Comparison of ENCODE assay signal across 21 cellular contexts in genomic region chrX:153339662-153340061, GRCh38. TPM values are rescaled to one million over a fixed set of nuclear protein-coding genes. Genes with fewer than 3 reads are reported as not detected.
"Had no signal": no experiment of that assay in that cellular context is flagged by ENCODE, and none has a peak within 500 bp of the region (broad histone marks: within the 10 kb centered on the region; RNA-seq: fewer than 3 reads in every experiment).

No MANE protein-coding gene starts in this region.

- ATAC-seq: activated CD4-positive, alpha-beta T cell treated with anti-CD3 and anti-CD28 coated beads for 36 hours; activated T-cell treated with anti-CD3 and anti-CD28 coated beads, Interleukin-2, amount 50 U/mL, for 4 hours; body of pancreas had no signal

- H3K27me3 Mint-ChIP-seq: activated CD4-positive, alpha-beta T cell treated with anti-CD3 and anti-CD28 coated beads for 36 hours had no signal

- DNase-seq: activated CD4-positive, alpha-beta T cell treated with anti-CD3 and anti-CD28 coated beads for 36 hours; activated effector memory CD4-positive, alpha-beta T cell treated with anti-CD3 and anti-CD28 coated beads, Interleukin-2, amount 50 U/mL, for 16 hours; activated naive CD4-positive, alpha-beta T cell treated with Interleukin-2 at 50 U/mL for 16 hours; activated T-cell treated with anti-CD3 and anti-CD28 coated beads, Interleukin-2, amount 50 U/mL, for 4 hours; amniotic stem cell; body of pancreas; central memory CD4-positive, alpha-beta T cell; MM.1S; NCI-H1105; NCI-H1436; NCI-H1694 treated with DMSO at 0.1 percent for 48 hours; NCI-H2029 treated with DMSO at 0.1 percent for 48 hours; NCI-H510A treated with DMSO at 0.1 percent for 48 hours; NCI-H69; PC-9; SHP77 treated with DMSO at 0.1 percent for 48 hours; WERI-Rb-1 had no signal

- H3K4me3 Mint-ChIP-seq: activated CD4-positive, alpha-beta T cell treated with anti-CD3 and anti-CD28 coated beads for 36 hours; activated T-cell treated with anti-CD3 and anti-CD28 coated beads, Interleukin-2, amount 50 U/mL, for 4 hours had no signal

RNA-seq across cellular contexts. Expression of gene PNMA6F, which starts 18.1 kb away (rescaled TPM):
- total RNA-seq: activated CD4-positive, alpha-beta T cell treated with anti-CD3 and anti-CD28 coated beads for 36 hours; activated T-cell treated with anti-CD3 and anti-CD28 coated beads, Interleukin-2, amount 50 U/mL, for 4 hours; ascending aorta; body of pancreas; bronchial epithelial cell; chondrocyte; PC-9; SK-MEL-5 had no signal
